10 cellular contexts compared by ENCODE assay signal in genomic region chr16:17342031-17342430, GRCh38.
A peak's percentile ranks its signal among the peaks of the same experiment; 100 is the strongest.
DNase-seq lines count a peak whose midpoint lies in the region; ATAC-seq and TF ChIP-seq lines count a peak whose summit lies in the region.
"Had no signal": no experiment of that assay in that cellular context is flagged by ENCODE, and none has a peak within 500 bp of the region (broad histone marks: within the 10 kb centered on the region; RNA-seq: fewer than 3 reads in every experiment).

No MANE protein-coding gene starts in this region.

- H3K27ac ChIP-seq in testis: no peak overlapping the region

- H3K36me3 Mint-ChIP-seq in activated CD4-positive, alpha-beta memory T cell treated with anti-CD3 and anti-CD28 coated beads for 36 hours: peaks cover 2% of the 10 kb centered on the region
- H3K36me3 Mint-ChIP-seq in natural killer cell treated with Interleukin-12 subunit alpha and Interleukin-12 subunit beta and Interleukin-15 and Interleukin-18, amount 100 ng/mL, for 72 hours: no peaks in the 10 kb centered on the region

- peaks cover 15% of the 10 kb centered on the region for H3K4me1 ChIP-seq in testis

- CTCF ChIA-PET in activated CD4-positive, alpha-beta memory T cell treated with anti-CD3 and anti-CD28 coated beads for 36 hours (lab: Charles Lee): no interaction called here

- H3K9me3 Mint-ChIP-seq in activated CD4-positive, alpha-beta memory T cell treated with anti-CD3 and anti-CD28 coated beads for 36 hours: no peaks in the 10 kb centered on the region
- H3K9me3 Mint-ChIP-seq in natural killer cell treated with Interleukin-12 subunit alpha and Interleukin-12 subunit beta and Interleukin-15 and Interleukin-18, amount 100 ng/mL, for 72 hours: no peaks in the 10 kb centered on the region

- H3K27ac Mint-ChIP-seq in activated CD4-positive, alpha-beta memory T cell treated with anti-CD3 and anti-CD28 coated beads for 36 hours: peak overlapping the region; percentile 23
- H3K27ac Mint-ChIP-seq in natural killer cell treated with Interleukin-12 subunit alpha and Interleukin-12 subunit beta and Interleukin-15 and Interleukin-18, amount 100 ng/mL, for 72 hours: peak overlapping the region; percentile 71 to 72

- peaks cover 55% of the 10 kb centered on the region for H3K4me1 Mint-ChIP-seq in activated CD4-positive, alpha-beta memory T cell treated with anti-CD3 and anti-CD28 coated beads for 36 hours (ENCODE audit: low read depth)
- peaks cover 65 to 80% of the 10 kb centered on the region in 2 donors for H3K4me1 Mint-ChIP-seq in natural killer cell treated with Interleukin-12 subunit alpha and Interleukin-12 subunit beta and Interleukin-15 and Interleukin-18, amount 100 ng/mL, for 72 hours (ENCODE audit: low read depth in 2 of 2)

- TF ChIP-seq POLR2A in NB4 (IDR thresholded peaks at IDR 0.05; ENCODE audit: extremely low read depth, insufficient read length): no peak
- no peak for TF ChIP-seq POLR2A in testis (IDR thresholded peaks at IDR 0.05)

- H3K9me3 ChIP-seq in testis: no peaks in the 10 kb centered on the region
- H3K9me3 ChIP-seq: MG63 had no signal

- no peak overlapping the region for H3K4me3 Mint-ChIP-seq in activated CD4-positive, alpha-beta memory T cell treated with anti-CD3 and anti-CD28 coated beads for 36 hours
- peak overlapping the region; percentile 79 for H3K4me3 Mint-ChIP-seq in natural killer cell treated with Interleukin-12 subunit alpha and Interleukin-12 subunit beta and Interleukin-15 and Interleukin-18, amount 100 ng/mL, for 72 hours

- peak; percentile 44 to 55 for ATAC-seq in natural killer cell treated with Interleukin-12 subunit alpha and Interleukin-12 subunit beta and Interleukin-15 and Interleukin-18, amount 100 ng/mL, for 72 hours
- ATAC-seq in HG03457 (IDR thresholded peaks at IDR 0.05; ENCODE audit: unreplicated experiment): no peak

- H3K36me3 ChIP-seq in testis (ENCODE audit: low read depth, missing control alignments): no peaks in the 10 kb centered on the region
- H3K36me3 ChIP-seq: MG63 had no signal

- no peak for TF ChIP-seq CTCF in NB4 (IDR thresholded peaks at IDR 0.05; ENCODE audit: low read depth, low read length)
- TF ChIP-seq CTCF in testis (IDR thresholded peaks at IDR 0.05): no peak

- no peaks in the 10 kb centered on the region for H3K27me3 Mint-ChIP-seq in activated CD4-positive, alpha-beta memory T cell treated with anti-CD3 and anti-CD28 coated beads for 36 hours
- no peaks in the 10 kb centered on the region for H3K27me3 Mint-ChIP-seq in natural killer cell treated with Interleukin-12 subunit alpha and Interleukin-12 subunit beta and Interleukin-15 and Interleukin-18, amount 100 ng/mL, for 72 hours

- DNase-seq in GDM1 (lab: John Stamatoyannopoulos, UW): peak; percentile 83
- DNase-seq in NB4 (ENCODE audit: low read depth): peak; percentile 93
- DNase-seq in activated CD4-positive, alpha-beta memory T cell treated with anti-CD3 and anti-CD28 coated beads for 36 hours: no peak
- no peak for DNase-seq in natural killer cell treated with Interleukin-12 subunit alpha and Interleukin-12 subunit beta and Interleukin-15 and Interleukin-18, amount 100 ng/mL, for 72 hours (ENCODE audit: low spot score)
- no peak for DNase-seq in DMS79 (lab: John Stamatoyannopoulos, UW)
- no peak for DNase-seq in testis
- DNase-seq: activated effector memory CD4-positive, alpha-beta T cell treated with Interleukin-2 at 50 U/mL for 16 hours; MG63; NCI-H526 had no signal

- H3K27me3 ChIP-seq in testis: no peaks in the 10 kb centered on the region
- H3K27me3 ChIP-seq: MG63 had no signal

- WGBS in testis, 2 donors: 86 to 88% methylated on average over 2 of the region's 2 CpGs

- POLR2A ChIA-PET in activated CD4-positive, alpha-beta memory T cell treated with anti-CD3 and anti-CD28 coated beads for 36 hours (lab: Charles Lee): no interaction called here

- intact Hi-C loops in activated CD4-positive, alpha-beta memory T cell treated with anti-CD3 and anti-CD28 coated beads for 36 hours (cut with micrococcal nuclease): loop anchor here (5.0 kb wide), 1 partner anchor 70 kb away; no protein-coding TSS in a partner anchor
- intact Hi-C loops in testis (cut with DNase I; ENCODE audit: low total_unique reads): no loop called here

- peak overlapping the region; percentile 59 for H3K4me3 ChIP-seq in NB4 (ENCODE audit: low read depth, low read length)
- no peak overlapping the region for H3K4me3 ChIP-seq in testis
- H3K4me3 ChIP-seq: MG63 had no signal

Comparison
In these comparisons a context has a peak if more than half of its experiments do, and no peak if none do; other contexts are left out.
1. DNase-seq: peak in GDM1 (single experiment) and NB4 (single experiment); none in activated CD4-positive, alpha-beta memory T cell treated with anti-CD3 and anti-CD28 coated beads for 36 hours (single experiment), natural killer cell treated with Interleukin-12 subunit alpha and Interleukin-12 subunit beta and Interleukin-15 and Interleukin-18, amount 100 ng/mL, for 72 hours (single experiment), DMS79 (single experiment) and testis (single experiment).